ENCODE assay signal across 8 cellular contexts in the genomic region with DNA sequence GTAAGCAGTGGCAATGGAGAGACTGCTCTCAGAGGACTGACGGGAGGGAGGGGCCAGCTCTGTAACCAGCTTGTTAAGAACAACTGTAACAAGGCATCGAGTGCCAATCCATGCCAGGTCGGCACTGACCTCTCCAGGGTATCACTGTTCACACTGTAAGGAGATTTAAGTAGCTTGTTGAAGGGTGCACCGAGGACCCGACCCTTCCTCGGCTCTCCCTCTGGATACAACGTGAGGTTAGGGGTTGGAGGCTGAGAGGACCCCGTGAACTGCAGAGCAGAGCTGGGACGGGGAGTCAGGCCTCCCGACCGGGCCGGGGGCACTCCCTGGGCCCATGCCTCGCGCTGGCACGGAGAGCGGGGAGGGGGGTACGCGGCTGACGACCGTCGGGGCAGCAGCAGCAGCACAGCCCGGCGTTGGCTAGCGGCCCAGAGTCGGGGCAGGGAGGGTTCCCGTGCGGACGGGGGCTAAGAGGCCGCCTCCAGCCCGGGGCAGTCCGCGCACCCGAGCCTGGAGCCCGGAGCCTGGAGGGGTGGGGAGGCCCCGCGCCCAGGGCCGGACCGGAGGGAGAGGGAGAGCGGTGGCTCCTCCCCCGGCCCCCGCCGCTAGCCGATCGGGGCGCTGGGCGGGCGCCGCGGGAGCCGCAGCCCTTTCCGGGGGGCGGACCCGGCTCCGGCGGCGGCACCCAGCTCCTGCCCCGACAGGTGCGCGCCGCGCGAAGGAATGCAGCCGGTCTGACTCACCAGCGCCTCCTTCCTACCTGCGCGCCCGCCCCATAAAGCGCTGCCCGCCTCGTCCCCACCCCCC. TPM values are rescaled to one million over a fixed set of nuclear protein-coding genes. Genes with fewer than 3 reads are reported as not detected.
DNase-seq lines count a peak whose midpoint lies in the region; ATAC-seq, FAIRE-seq and TF ChIP-seq lines count a peak whose summit lies in the region.

A gene (plus strand): TSS at position 804 of the 807 bp plus-strand sequence. CDS start 3,245 bp downstream, outside the sequence.

- TF ChIP-seq CTCF in OCI-LY3 (IDR thresholded peaks at IDR 0.05; ENCODE audit: low read depth, low read length) = no peak
- TF ChIP-seq CTCF in heart left ventricle (IDR thresholded peaks at IDR 0.05) = no peak
- TF ChIP-seq CTCF in psoas muscle (IDR thresholded peaks at IDR 0.05) = no peak
- TF ChIP-seq CTCF in upper lobe of right lung (IDR thresholded peaks at IDR 0.05) = peak; percentile 13

- peak within 1 kb of the TSS; percentile 42; the same call in 1 of the 2 replicates for H3K9ac ChIP-seq in OCI-LY3 (ENCODE audit: low read length)

- 3 to 7% (median 5%) methylated on average over 24 to 70 of the region's 70 CpGs for WGBS in heart left ventricle, 4 donors
- 2 to 6% (median 2%) methylated on average over 22 to 70 of the region's 70 CpGs for WGBS in psoas muscle, 3 donors

- intact Hi-C loops in heart left ventricle (cut with DNase I) (no loop called here), psoas muscle (cut with DNase I) (no loop called here), upper lobe of right lung (cut with DNase I) (loop anchor here (10.0 kb wide), 1 partner anchor 46 kb away; no protein-coding TSS in a partner anchor)

- no peak for FAIRE-seq in GM18507 (lab: Jason Lieb, UNC)

- H3K79me2 ChIP-seq in OCI-LY3 (ENCODE audit: low read length) = no peaks in the 10 kb centered on the region

- H3K9me3 ChIP-seq in OCI-LY3 (ENCODE audit: insufficient read depth, low read length) (no peaks in the 10 kb centered on the region), heart left ventricle (no peaks in the 10 kb centered on the region), psoas muscle (no peaks in the 10 kb centered on the region), upper lobe of right lung (no peaks in the 10 kb centered on the region)

- peak in 3 of 4 donors; percentile 46 to 65 (median 53) for ATAC-seq in heart left ventricle
- peak; percentile 34 to 45 (median 42) for ATAC-seq in psoas muscle
- peak; percentile 90 for ATAC-seq in upper lobe of right lung
- no peak for ATAC-seq in GM19351 (IDR thresholded peaks at IDR 0.05; ENCODE audit: unreplicated experiment)

- H3K4me2 ChIP-seq in OCI-LY3 (ENCODE audit: low read length) = peak within 1 kb of the TSS; percentile 74

- DNase-seq in GM18507 (ENCODE audit: extremely low spot score, insufficient read length, low read depth) = peak; percentile 44
- peak; percentile 62 for DNase-seq in activated gamma-delta T cell treated with Interleukin-2 at 50 U/mL for 16 hours
- peak in 2 of 5 donors; percentile 27 to 33 for DNase-seq in heart left ventricle
- no peak for DNase-seq in psoas muscle
- peak; percentile 91 for DNase-seq in upper lobe of right lung
- no peak for DNase-seq in UCSD-AML1 (lab: John Stamatoyannopoulos, UW; ENCODE audit: unreplicated experiment)

- no peaks in the 10 kb centered on the region for H4K20me1 ChIP-seq in OCI-LY3 (ENCODE audit: insufficient read depth, low read length)

- no peaks in the 10 kb centered on the region for H3K4me1 ChIP-seq in OCI-LY3 (ENCODE audit: low read length)
- peaks cover 0 to 26% (median 12%) of the 10 kb centered on the region in 12 donors for H3K4me1 ChIP-seq in heart left ventricle
- peaks cover 5% of the 10 kb centered on the region for H3K4me1 ChIP-seq in psoas muscle
- H3K4me1 ChIP-seq in upper lobe of right lung = peaks cover 2% of the 10 kb centered on the region

- H3K27me3 ChIP-seq in OCI-LY3 (ENCODE audit: low read depth, low read length) (peaks cover 23% of the 10 kb centered on the region), heart left ventricle (peaks cover 0 to 32% (median 14%) of the 10 kb centered on the region in 9 donors), psoas muscle (ENCODE audit: insufficient read depth in 3 of 3, low read length in 2 of 3) (peaks cover 0 to 33% (median 11%) of the 10 kb centered on the region in 3 donors), upper lobe of right lung (peaks cover 6% of the 10 kb centered on the region)

- H3K4me3 ChIP-seq in OCI-LY3 (ENCODE audit: low read length) (peak within 1 kb of the TSS; percentile 72), heart left ventricle (peak within 1 kb of the TSS; percentile 33 to 60 (median 52)), psoas muscle (peak within 1 kb of the TSS; percentile 61), upper lobe of right lung (peak within 1 kb of the TSS; percentile 57)

- H3K27ac ChIP-seq in OCI-LY3 (ENCODE audit: low read length) (no peak within 1 kb of the TSS), heart left ventricle (peak within 1 kb of the TSS; percentile 20 to 82 (median 67)), psoas muscle (peak within 1 kb of the TSS; percentile 23), upper lobe of right lung (peak within 1 kb of the TSS; percentile 85)

- H2AFZ ChIP-seq in OCI-LY3 (ENCODE audit: low read depth, low read length) = 0 out of 2 replicates have a peak within 1 kb of the TSS, but pooled peaks have one; percentile 45

- no peak for TF ChIP-seq POLR2A in heart left ventricle (IDR thresholded peaks at IDR 0.05)

- H3K36me3 ChIP-seq in OCI-LY3 (replicated peaks; ENCODE audit: low read depth, low read length) (no peaks in the 10 kb centered on the region), heart left ventricle (no peaks in the 10 kb centered on the region), psoas muscle (ENCODE audit: insufficient read depth in 1 of 2, low read depth in 1 of 2) (no peaks in the 10 kb centered on the region), upper lobe of right lung (no peaks in the 10 kb centered on the region)

RNA-seq across cellular contexts. Expression of the gene that starts here (rescaled TPM):
- total RNA-seq in heart left ventricle (10 to 100 TPM in 6 of 9 donors, 1 to 10 TPM in 3; 5.1 to 26.8 (median 11.0) TPM), psoas muscle (1 to 10 TPM; 1.3 to 5.7 (median 3.9) TPM), upper lobe of right lung (82.2 TPM)
- polyA plus RNA-seq in heart left ventricle (1 to 10 TPM; 4.0 to 7.5 TPM), psoas muscle (1 to 10 TPM; 1.5 to 2.1 (median 1.6) TPM)

Comparison
In these comparisons a context has a peak if more than half of its experiments do, and no peak if none do; other contexts are left out.
1. DNase-seq: peak in GM18507 (single experiment), activated gamma-delta T cell treated with Interleukin-2 at 50 U/mL for 16 hours (single experiment) and upper lobe of right lung (single experiment); none in psoas muscle (0 of 2) and UCSD-AML1 (single experiment).
2. Peak in every context shown above with its lines, with median percentiles within 50 percentile points of each other: H3K4me3 ChIP-seq.